Comparison of ENCODE assay signal across 8 cellular contexts in the genomic region with DNA sequence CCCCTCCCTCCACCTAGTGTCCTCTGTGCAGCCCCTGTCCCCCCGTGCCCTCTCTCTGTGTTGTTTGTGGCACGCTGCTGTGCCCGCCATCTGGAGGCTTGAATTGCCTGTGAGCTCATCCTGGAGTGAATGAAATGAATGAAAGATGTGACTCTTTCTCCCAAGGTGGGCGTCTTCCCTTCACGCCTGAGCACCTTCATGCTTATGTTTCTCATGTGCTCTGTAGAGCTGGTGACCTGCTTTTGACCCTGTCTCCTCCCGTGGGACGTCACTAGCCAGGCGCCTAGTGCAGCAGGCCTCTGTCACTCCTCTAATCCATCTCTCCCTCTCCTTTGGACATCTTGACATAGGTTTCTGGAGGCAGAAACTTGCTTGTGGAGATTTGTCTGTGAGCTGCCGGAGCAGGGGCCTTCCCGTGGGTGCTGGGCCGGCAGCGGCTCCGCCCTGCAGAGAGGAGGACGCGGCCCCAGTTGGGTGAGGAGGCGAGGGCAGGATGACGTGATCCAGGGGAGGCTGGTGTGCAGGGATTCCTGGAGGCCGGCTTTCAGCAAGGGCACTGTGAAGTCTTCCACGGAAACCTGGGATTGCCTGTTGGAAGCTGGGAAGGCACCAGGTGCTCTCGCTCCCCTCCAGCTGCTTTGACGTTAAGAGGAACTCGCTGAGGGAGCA. TPM values are rescaled to one million over a fixed set of nuclear protein-coding genes. Genes with fewer than 3 reads are reported as not detected.
A peak's percentile ranks its signal among the peaks of the same experiment; 100 is the strongest.
DNase-seq lines count a peak whose midpoint lies in the region; ATAC-seq and TF ChIP-seq lines count a peak whose summit lies in the region.

No MANE protein-coding gene starts in this region.

- no peak overlapping the region for H3K4me2 ChIP-seq in PC-3 (ENCODE audit: low read length)

- H3K36me3 ChIP-seq in PC-3 (ENCODE audit: low read depth, low read length) (peaks cover 3% of the 10 kb centered on the region; the same call in 1 of the 2 replicates), gastroesophageal sphincter (peaks cover 0 to 95% of the 10 kb centered on the region in 2 donors)

- no peak for TF ChIP-seq POLR2A in gastroesophageal sphincter (IDR thresholded peaks at IDR 0.05)

- H2AFZ ChIP-seq in PC-3 (ENCODE audit: low read length), result no peak overlapping the region

- no peaks in the 10 kb centered on the region for H3F3A ChIP-seq in PC-3 (ENCODE audit: low read length, unreplicated experiment)

- H3K79me2 ChIP-seq in PC-3 (ENCODE audit: low read length), result no peaks in the 10 kb centered on the region

- no peaks in the 10 kb centered on the region for H3K27me3 Mint-ChIP-seq in activated naive CD4-positive, alpha-beta T cell treated with anti-CD3 and anti-CD28 coated beads, Interleukin-2, amount 10 ng/mL, durations not matched to agents 7 days and 5 days
- no peaks in the 10 kb centered on the region for H3K27me3 Mint-ChIP-seq in type B pancreatic cell

- POLR2A ChIA-PET in PC-3 (lab: Charles Lee; ENCODE audit: unreplicated experiment), result no interaction called here

- no peak overlapping the region for H3K4me3 Mint-ChIP-seq in activated naive CD4-positive, alpha-beta T cell treated with anti-CD3 and anti-CD28 coated beads, Interleukin-2, amount 10 ng/mL, durations not matched to agents 7 days and 5 days
- H3K4me3 Mint-ChIP-seq in type B pancreatic cell, result peak overlapping the region; percentile 84

- H4K20me1 ChIP-seq in PC-3 (ENCODE audit: low read length), result no peaks in the 10 kb centered on the region

- no peaks in the 10 kb centered on the region for H3K27me3 ChIP-seq in PC-3 (ENCODE audit: low read length)
- H3K27me3 ChIP-seq in gastroesophageal sphincter, result no peaks in the 10 kb centered on the region

- peak overlapping the region; percentile 78 for H3K27ac Mint-ChIP-seq in activated naive CD4-positive, alpha-beta T cell treated with anti-CD3 and anti-CD28 coated beads, Interleukin-2, amount 10 ng/mL, durations not matched to agents 7 days and 5 days
- H3K27ac Mint-ChIP-seq in type B pancreatic cell, result peak overlapping the region; percentile 99

- intact Hi-C loops in PC-3 (cut with micrococcal nuclease), result no loop called here

- 20 to 67% methylated on average over 1 to 8 of the region's 22 CpGs for WGBS in gastroesophageal sphincter (ENCODE audit: low coverage in 1 of 2), 2 donors

- peaks cover 8% of the 10 kb centered on the region for H3K4me1 Mint-ChIP-seq in activated naive CD4-positive, alpha-beta T cell treated with anti-CD3 and anti-CD28 coated beads, Interleukin-2, amount 10 ng/mL, durations not matched to agents 7 days and 5 days
- peaks cover 20% of the 10 kb centered on the region for H3K4me1 Mint-ChIP-seq in type B pancreatic cell (ENCODE audit: unreplicated experiment)

- no peak for DNase-seq in activated naive CD4-positive, alpha-beta T cell treated with anti-CD3 and anti-CD28 coated beads, Interleukin-2, amount 10 ng/mL, durations not matched to agents 7 days and 5 days
- no peak for DNase-seq in activated naive CD4-positive, alpha-beta T cell (lab: John Stamatoyannopoulos, UW)
- DNase-seq in cerebellum (ENCODE audit: low spot score) (peak; percentile 67), type B pancreatic cell (ENCODE audit: extremely low spot score, unreplicated experiment) (no peak), PC-3 (no peak), dermis blood vessel endothelial cell (no peak)

- H3K27ac ChIP-seq in PC-3 (ENCODE audit: low read length) (no peak overlapping the region), gastroesophageal sphincter (peak overlapping the region in 2 of 4 donors; percentile 6 to 11)

- BruUV-seq in PC-3 (replicated peaks; lab: Mats Ljungman, UMichigan), result no TSS peak

- no peak overlapping the region for H3K9ac ChIP-seq in PC-3 (ENCODE audit: low read length)

- ATAC-seq in HG03460 (IDR thresholded peaks at IDR 0.05; ENCODE audit: unreplicated experiment), result peak; percentile 61
- no peak for ATAC-seq in PC-3
- ATAC-seq in gastroesophageal sphincter, result no peak

- H3K36me3 Mint-ChIP-seq in activated naive CD4-positive, alpha-beta T cell treated with anti-CD3 and anti-CD28 coated beads, Interleukin-2, amount 10 ng/mL, durations not matched to agents 7 days and 5 days, result peaks cover 32% of the 10 kb centered on the region
- H3K36me3 Mint-ChIP-seq in type B pancreatic cell, result peaks cover 12% of the 10 kb centered on the region

- CTCF ChIA-PET in activated naive CD4-positive, alpha-beta T cell treated with anti-CD3 and anti-CD28 coated beads, Interleukin-2, amount 10 ng/mL, durations not matched to agents 7 days and 5 days (lab: Charles Lee), result no interaction called here
- CTCF ChIA-PET in PC-3 (lab: Charles Lee), result no interaction called here

- H3K4me1 ChIP-seq in PC-3 (ENCODE audit: insufficient read depth, low read length) (no peaks in the 10 kb centered on the region), gastroesophageal sphincter (peaks cover 0 to 11% (median 0%) of the 10 kb centered on the region in 3 donors)

- no peak for TF ChIP-seq EP300 in gastroesophageal sphincter (IDR thresholded peaks at IDR 0.05)

- no peaks in the 10 kb centered on the region for H3K9me2 ChIP-seq in PC-3 (replicated peaks; ENCODE audit: low read length)

- H3K9me3 ChIP-seq in PC-3 (ENCODE audit: low read length) (no peaks in the 10 kb centered on the region), gastroesophageal sphincter (no peaks in the 10 kb centered on the region)

- no peak overlapping the region for H3K4me3 ChIP-seq in PC-3 (ENCODE audit: low read length)
- no peak overlapping the region for H3K4me3 ChIP-seq in gastroesophageal sphincter

- TF ChIP-seq CTCF in type B pancreatic cell (conservative IDR thresholded peaks at IDR 0.05) (no peak), PC-3 (conservative IDR thresholded peaks at IDR 0.05; ENCODE audit: low read depth, low read length) (no peak), gastroesophageal sphincter (IDR thresholded peaks at IDR 0.05) (no peak)

- H3K9me3 Mint-ChIP-seq in activated naive CD4-positive, alpha-beta T cell treated with anti-CD3 and anti-CD28 coated beads, Interleukin-2, amount 10 ng/mL, durations not matched to agents 7 days and 5 days, result peaks cover 6% of the 10 kb centered on the region
- peaks cover 4% of the 10 kb centered on the region for H3K9me3 Mint-ChIP-seq in type B pancreatic cell

RNA-seq across cellular contexts. Expression of gene MUC6, which starts 40.6 kb away (rescaled TPM):
- under 0.01 TPM for total RNA-seq in cerebellum
- total RNA-seq in type B pancreatic cell (ENCODE audit: low replicate concordance), result 0.38 and 0.46 TPM in 2 replicates
- 0.18 and 0.23 TPM in 2 replicates for total RNA-seq in PC-3 (2014; rRNA removed)
- total RNA-seq in gastroesophageal sphincter, result under 1 TPM in 1 of 4 donors, not detected in 3; 0.77 TPM
- not detected in 2 replicates for total RNA-seq in dermis blood vessel endothelial cell
